In genomic region chr7:18700147-18700546, GRCh38 we compare ENCODE assay signal across 11 cellular contexts.
DNase-seq lines count a peak whose midpoint lies in the region; ATAC-seq and TF ChIP-seq lines count a peak whose summit lies in the region.
"Had no signal": no experiment of that assay in that cellular context is flagged by ENCODE, and none has a peak within 500 bp of the region (broad histone marks: within the 10 kb centered on the region; RNA-seq: fewer than 3 reads in every experiment).

No MANE protein-coding gene starts in this region.

- H3K27me3 ChIP-seq in NT2/D1 (ENCODE audit: insufficient read depth, insufficient read length) = no peaks in the 10 kb centered on the region
- H3K27me3 ChIP-seq: spleen had no signal

- H3K9ac ChIP-seq in NT2/D1 (ENCODE audit: insufficient read length, low read depth) = no peak overlapping the region

- H3K4me3 ChIP-seq in NT2/D1 (ENCODE audit: insufficient read length, low read depth) = no peak overlapping the region
- H3K4me3 ChIP-seq: spleen had no signal

- peak; percentile 57 for DNase-seq in NT2/D1 (ENCODE audit: low read depth, low spot score)
- DNase-seq in germinal center (ENCODE audit: low spot score) = peak; percentile 18
- DNase-seq in NCI-H2029 (lab: John Stamatoyannopoulos, UW) = no peak
- DNase-seq in left lobe of liver (ENCODE audit: low spot score) = no peak
- no peak for DNase-seq in DMS79 (lab: John Stamatoyannopoulos, UW)
- DNase-seq: NCI-H510A, spleen, T1000 had no signal

- no peaks in the 10 kb centered on the region for H3K4me1 ChIP-seq in NT2/D1 (ENCODE audit: insufficient read depth, insufficient read length)
- H3K4me1 ChIP-seq: spleen had no signal

- no peaks in the 10 kb centered on the region for H3K36me3 ChIP-seq in NT2/D1 (ENCODE audit: insufficient read depth, insufficient read length, low read length)
- H3K36me3 ChIP-seq: spleen had no signal

- peak; percentile 48; the same call in 1 of the 2 replicates for TF ChIP-seq CTCF in GM12874 (IDR thresholded peaks at IDR 0.05; ENCODE audit: insufficient read depth, low read depth, low read length)

- ATAC-seq in GM21526 (IDR thresholded peaks at IDR 0.05; ENCODE audit: low FRiP score, unreplicated experiment) (peak; percentile 72), left lobe of liver (no peak), GM21717 (IDR thresholded peaks at IDR 0.05; ENCODE audit: unreplicated experiment) (no peak)

- no peaks in the 10 kb centered on the region for H3K9me3 ChIP-seq in NT2/D1 (ENCODE audit: insufficient read depth, low read length)
- H3K9me3 ChIP-seq: spleen had no signal

Comparison
In these comparisons a context has a peak if more than half of its experiments do, and no peak if none do; other contexts are left out.
1. DNase-seq: peak in NT2/D1 (single experiment) and germinal center (single experiment); none in NCI-H2029 (single experiment), left lobe of liver (single experiment) and DMS79 (single experiment).